ENCODE assay signal across 15 cellular contexts in genomic region chr7:94251-94801, GRCh38.
"Had no signal": no experiment of that assay in that cellular context is flagged by ENCODE, and none has a peak within 500 bp of the region (broad histone marks: within the 10 kb centered on the region; RNA-seq: fewer than 3 reads in every experiment).

No MANE protein-coding gene starts in this region.

- H3K4me3 Mint-ChIP-seq: activated CD4-positive, alpha-beta memory T cell treated with anti-CD3 and anti-CD28 coated beads for 36 hours; activated T-cell treated with anti-CD3 and anti-CD28 coated beads, Interleukin-2, amount 50 U/mL, for 4 hours; brain; memory B cell; nephron progenitor cell had no signal

- H3K4me3 ChIP-seq: pancreas, suprapubic skin, upper lobe of right lung had no signal

- H3K9me3 ChIP-seq: pancreas, suprapubic skin had no signal

- H3K4me1 ChIP-seq: pancreas had no signal

- H3K36me3 ChIP-seq: pancreas, suprapubic skin, upper lobe of right lung had no signal

- DNase-seq: activated CD4-positive, alpha-beta memory T cell treated with anti-CD3 and anti-CD28 coated beads for 36 hours; activated effector memory CD4-positive, alpha-beta T cell treated with anti-CD3 and anti-CD28 coated beads, Interleukin-2, amount 50 U/mL, for 16 hours; activated T-cell treated with anti-CD3 and anti-CD28 coated beads, Interleukin-2, amount 50 U/mL, for 4 hours; amniotic stem cell; hippocampal formation; nephron progenitor cell; pancreas; stimulated activated CD4-positive, alpha-beta T cell treated with anti-CD3 and anti-CD28 coated beads, Interleukin-2, amount 100 ng/mL, for 48 hours; stimulated activated naive CD8-positive, alpha-beta T cell treated with anti-CD3 and anti-CD28 coated beads, Interleukin-15, Interleukin-2, amounts not matched to agents 100 U/mL and 50 U/mL, for 24 hours; T-helper 9 cell; upper lobe of right lung had no signal

- H3K36me3 Mint-ChIP-seq: activated CD4-positive, alpha-beta memory T cell treated with anti-CD3 and anti-CD28 coated beads for 36 hours; brain; memory B cell had no signal

- H3K27ac Mint-ChIP-seq: activated CD4-positive, alpha-beta memory T cell treated with anti-CD3 and anti-CD28 coated beads for 36 hours; activated naive CD4-positive, alpha-beta T cell treated with anti-CD3 and anti-CD28 coated beads, Interleukin-2, amount 50 U/mL, for 72 hours; memory B cell; nephron progenitor cell had no signal

- FAIRE-seq: pancreas had no signal

- H3K27ac ChIP-seq: pancreas, suprapubic skin, upper lobe of right lung had no signal

- H3K27me3 ChIP-seq: pancreas, upper lobe of right lung had no signal
